ENCODE assay signal across 23 cellular contexts in the genomic region with DNA sequence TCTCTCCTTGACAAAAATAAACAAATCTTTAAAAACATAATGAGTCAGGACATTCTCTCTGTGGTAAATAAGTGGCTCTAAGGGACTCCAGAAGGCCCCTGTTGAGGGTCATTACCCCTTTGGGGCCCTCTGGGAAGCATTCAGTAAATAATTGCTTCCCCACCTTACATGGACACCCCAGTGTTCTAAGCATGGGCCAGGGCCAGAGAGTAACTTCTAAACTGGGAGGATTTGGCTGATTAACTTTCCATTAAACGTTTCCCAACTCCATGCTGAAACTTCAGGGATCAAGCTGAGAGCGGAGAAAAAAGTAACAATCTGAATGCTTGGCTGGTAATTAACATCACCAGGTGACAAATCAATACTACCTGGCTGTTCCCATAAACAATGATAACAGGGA.
"Had no signal": no experiment of that assay in that cellular context is flagged by ENCODE, and none has a peak within 500 bp of the region (broad histone marks: within the 10 kb centered on the region; RNA-seq: fewer than 3 reads in every experiment).

No MANE protein-coding gene starts in this region.

- H3K4me1 ChIP-seq: colonic mucosa, lower lobe of right lung, pancreas, right lobe of liver, tibial nerve, vagina had no signal

- H3K9me3 ChIP-seq: colonic mucosa, lower lobe of right lung, pancreas, right lobe of liver, thoracic aorta, tibial nerve, vagina had no signal

- H3K27ac ChIP-seq: colonic mucosa, lower lobe of right lung, pancreas, right lobe of liver, thoracic aorta, tibial nerve, vagina had no signal

- H3K27ac Mint-ChIP-seq: dendritic cell treated with granulocyte-macrophage colony-stimulating factor and Interleukin-4, amounts not matched to agents 40 ng/mL and 50 ng/mL, for 4 days; immature natural killer cell; naive B cell; nephron; stimulated activated naive B cell treated with anti-CD40 and anti-IgM and Interleukin-4, amounts not matched to agents 10 μg/mL and 1 μg/mL and 100 μg/mL, for 72 hours; stimulated activated naive CD8-positive, alpha-beta T cell treated with anti-CD3 and anti-CD28 coated beads, Interleukin-15, Interleukin-2, amounts not matched to agents 100 ng/mL and 50 ng/mL, for 24 hours had no signal

- H3K27me3 ChIP-seq: colonic mucosa, pancreas, right lobe of liver, tibial nerve, vagina had no signal

- ATAC-seq: left colon; left ventricle myocardium superior; lower lobe of right lung; pancreas; right lobe of liver; stimulated activated naive B cell treated with anti-CD40 and anti-IgM and Interleukin-4, amounts not matched to agents 10 μg/mL and 1 μg/mL and 100 μg/mL, for 72 hours had no signal

- H3K27me3 Mint-ChIP-seq: dendritic cell treated with granulocyte-macrophage colony-stimulating factor and Interleukin-4, amounts not matched to agents 40 ng/mL and 50 ng/mL, for 4 days; naive B cell; stimulated activated naive B cell treated with anti-CD40 and anti-IgM and Interleukin-4, amounts not matched to agents 10 μg/mL and 1 μg/mL and 100 μg/mL, for 72 hours; stimulated activated naive CD8-positive, alpha-beta T cell treated with anti-CD3 and anti-CD28 coated beads, Interleukin-15, Interleukin-2, amounts not matched to agents 100 ng/mL and 50 ng/mL, for 24 hours had no signal

- H3K36me3 ChIP-seq: colonic mucosa, lower lobe of right lung, pancreas, right lobe of liver, thoracic aorta, tibial nerve, vagina had no signal

- H3K4me1 Mint-ChIP-seq: immature natural killer cell; naive B cell; nephron; stimulated activated naive B cell treated with anti-CD40 and anti-IgM and Interleukin-4, amounts not matched to agents 10 μg/mL and 1 μg/mL and 100 μg/mL, for 72 hours had no signal

- H3K9me3 Mint-ChIP-seq: dendritic cell treated with granulocyte-macrophage colony-stimulating factor and Interleukin-4, amounts not matched to agents 40 ng/mL and 50 ng/mL, for 4 days; nephron had no signal

- H3K36me3 Mint-ChIP-seq: immature natural killer cell; naive B cell; stimulated activated naive B cell treated with anti-CD40 and anti-IgM and Interleukin-4, amounts not matched to agents 10 μg/mL and 1 μg/mL and 100 μg/mL, for 72 hours had no signal

- H3K4me3 Mint-ChIP-seq: dendritic cell treated with granulocyte-macrophage colony-stimulating factor and Interleukin-4, amounts not matched to agents 40 ng/mL and 50 ng/mL, for 4 days; immature natural killer cell; nephron; stimulated activated naive B cell treated with anti-CD40 and anti-IgM and Interleukin-4, amounts not matched to agents 10 μg/mL and 1 μg/mL and 100 μg/mL, for 72 hours; stimulated activated naive CD8-positive, alpha-beta T cell treated with anti-CD3 and anti-CD28 coated beads, Interleukin-15, Interleukin-2, amounts not matched to agents 100 ng/mL and 50 ng/mL, for 24 hours had no signal

- H3K4me3 ChIP-seq: colonic mucosa, lower lobe of right lung, pancreas, right lobe of liver, thoracic aorta, tibial nerve, vagina had no signal

- DNase-seq: colonic mucosa; effector CD8-positive, alpha-beta T cell; erythroblast; hypothalamus; immature natural killer cell; islet precursor cell; kidney glomerular epithelial cell; left colon; left ventricle myocardium superior; lower lobe of right lung; naive B cell; pancreas; right lobe of liver; small intestine; stimulated activated CD4-positive, alpha-beta T cell treated with anti-CD3 and anti-CD28 coated beads, Interleukin-15, amount 100 ng/mL, for 24 hours; stimulated activated CD4-positive, alpha-beta T cell treated with anti-CD3 and anti-CD28 coated beads, Interleukin-2, amount 100 ng/mL, for 48 hours; stimulated activated naive B cell treated with anti-CD40 and anti-IgM and Interleukin-4, amounts not matched to agents 10 μg/mL and 1 μg/mL and 100 μg/mL, for 72 hours had no signal
